In genomic region chr10:14408139-14408538, GRCh38 we compare ENCODE assay signal across 21 cellular contexts.
"Had no signal": no experiment of that assay in that cellular context is flagged by ENCODE, and none has a peak within 500 bp of the region (broad histone marks: within the 10 kb centered on the region; RNA-seq: fewer than 3 reads in every experiment).

No MANE protein-coding gene starts in this region.

- H3K27ac ChIP-seq: brain microvascular endothelial cell, colonic mucosa, left lung, psoas muscle, skin epidermis, thoracic aorta, upper lobe of right lung had no signal

- H3K9me3 ChIP-seq: colonic mucosa, left lung, psoas muscle, thoracic aorta, upper lobe of right lung had no signal

- H3K27me3 ChIP-seq: brain microvascular endothelial cell, colonic mucosa had no signal

- FAIRE-seq: frontal cortex had no signal

- H3K4me1 ChIP-seq: colonic mucosa, left lung, psoas muscle, upper lobe of right lung had no signal

- DNase-seq: activated CD4-positive, alpha-beta T cell treated with anti-CD3 and anti-CD28 coated beads, Interleukin-2, amount 10 ng/mL, durations not matched to agents 24 days and 14 days; activated CD8-positive, alpha-beta T cell treated with anti-CD3 and anti-CD28 coated beads for 36 hours; activated naive CD4-positive, alpha-beta T cell treated with anti-CD3 and anti-CD28 coated beads for 36 hours; activated T-cell treated with anti-CD3 and anti-CD28 coated beads, Interleukin-2, amount 50 U/mL, for 1 hour; anterior cingulate cortex; brain microvascular endothelial cell; central memory CD4-positive, alpha-beta T cell; colonic mucosa; head of caudate nucleus; left lung; mammary epithelial cell; psoas muscle; right cardiac atrium; stimulated activated CD4-positive, alpha-beta T cell treated with anti-CD3 and anti-CD28 coated beads, Interleukin-15, amount 100 ng/mL, for 24 hours; stimulated activated CD4-positive, alpha-beta T cell treated with anti-CD3 and anti-CD28 coated beads, Interleukin-4, amount 100 ng/mL, for 1 hour; T-helper 9 cell; upper lobe of right lung had no signal

- H3K4me3 Mint-ChIP-seq: activated CD4-positive, alpha-beta T cell treated with anti-CD3 and anti-CD28 coated beads, Interleukin-2, amount 10 ng/mL, durations not matched to agents 24 days and 14 days; activated CD8-positive, alpha-beta T cell treated with anti-CD3 and anti-CD28 coated beads for 36 hours; activated naive CD4-positive, alpha-beta T cell treated with anti-CD3 and anti-CD28 coated beads for 36 hours; stimulated activated effector memory CD8-positive, alpha-beta T cell treated with anti-CD3 and anti-CD28 coated beads, Interleukin-12 subunit alpha, Interleukin-12 subunit beta, amount 100 ng/mL, for 72 hours had no signal

- H3K9me3 Mint-ChIP-seq: activated CD4-positive, alpha-beta T cell treated with anti-CD3 and anti-CD28 coated beads, Interleukin-2, amount 10 ng/mL, durations not matched to agents 24 days and 14 days had no signal

- H3K36me3 ChIP-seq: brain microvascular endothelial cell, colonic mucosa, left lung, thoracic aorta, upper lobe of right lung had no signal

- H3K27ac Mint-ChIP-seq: activated CD8-positive, alpha-beta T cell treated with anti-CD3 and anti-CD28 coated beads for 36 hours; activated naive CD4-positive, alpha-beta T cell treated with anti-CD3 and anti-CD28 coated beads for 36 hours; stimulated activated effector memory CD8-positive, alpha-beta T cell treated with anti-CD3 and anti-CD28 coated beads, Interleukin-12 subunit alpha, Interleukin-12 subunit beta, amount 100 ng/mL, for 72 hours had no signal

- H3K4me3 ChIP-seq: colonic mucosa, left lung, psoas muscle, skin epidermis, thoracic aorta, upper lobe of right lung had no signal
